ENCODE assay signal across 14 cellular contexts in the genomic region with DNA sequence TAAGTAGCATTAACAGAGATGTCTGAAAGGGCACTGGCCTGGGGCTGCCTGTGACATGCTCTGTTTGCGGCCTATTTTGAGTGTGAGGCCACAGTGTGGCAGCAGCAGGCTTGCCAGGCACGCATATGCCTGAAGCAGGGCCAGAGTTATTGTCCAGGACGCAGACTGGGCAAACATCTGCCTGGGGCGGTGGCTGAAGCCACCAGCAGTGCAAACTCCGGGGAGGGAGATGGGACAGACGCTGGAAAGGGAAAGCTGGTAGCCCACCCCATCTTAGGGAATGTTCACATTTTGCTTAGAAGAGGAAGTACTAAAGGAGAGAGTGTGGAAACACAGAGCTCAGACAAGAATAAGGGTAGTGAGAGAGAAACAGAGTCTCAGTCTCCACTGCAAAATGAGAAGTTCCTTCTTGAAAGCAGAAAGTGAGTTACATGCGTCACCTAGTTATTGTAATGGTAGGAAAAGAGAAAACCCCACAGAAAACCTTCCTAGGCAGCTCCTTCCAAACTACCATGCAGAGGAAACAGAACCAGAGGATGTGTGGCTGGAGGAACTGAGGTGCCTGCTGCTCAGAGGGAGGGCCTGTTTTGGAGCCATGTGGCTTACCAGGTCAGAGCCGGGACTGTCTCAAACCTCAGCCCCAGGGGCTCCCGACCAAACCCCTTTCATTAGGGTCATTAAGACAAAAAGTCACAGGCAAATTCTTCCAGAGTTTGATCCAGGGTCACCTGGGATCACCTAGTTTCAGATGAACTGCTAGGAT. TPM values are rescaled to one million over a fixed set of nuclear protein-coding genes. Genes with fewer than 3 reads are reported as not detected.
DNase-seq lines count a peak whose midpoint lies in the region; ATAC-seq and TF ChIP-seq lines count a peak whose summit lies in the region.
"Had no signal": no experiment of that assay in that cellular context is flagged by ENCODE, and none has a peak within 500 bp of the region (broad histone marks: within the 10 kb centered on the region; RNA-seq: fewer than 3 reads in every experiment).

No MANE protein-coding gene starts in this region.

- H4K8ac ChIP-seq in mesenchymal stem cell (ENCODE audit: low read length): no peak overlapping the region

- peaks cover 91% of the 10 kb centered on the region for H3K36me3 ChIP-seq in PC-9 (ENCODE audit: low read depth)
- H3K36me3 ChIP-seq in mesenchymal stem cell (ENCODE audit: control insufficient read depth in 1 of 2, insufficient read depth in 2 of 2, low read depth in 1 of 2, low read length in 2 of 2): peaks cover 82 to 97% of the 10 kb centered on the region in 2 experiments
- peaks cover 6 to 100% (median 37%) of the 10 kb centered on the region in 3 donors for H3K36me3 ChIP-seq in tibial nerve

- H4K91ac ChIP-seq in mesenchymal stem cell (ENCODE audit: low read length): no peak overlapping the region

- H2AFZ ChIP-seq in PC-9 (no peak overlapping the region), mesenchymal stem cell (ENCODE audit: low read depth, low read length) (no peak overlapping the region)

- no peak overlapping the region for H2AK5ac ChIP-seq in mesenchymal stem cell (ENCODE audit: low read length, severe bottlenecking)

- no peak overlapping the region for H2BK12ac ChIP-seq in mesenchymal stem cell (ENCODE audit: low read length in 2 of 2)

- no peaks in the 10 kb centered on the region for H3K9me3 Mint-ChIP-seq in activated T-cell treated with anti-CD3 and anti-CD28 coated beads, Interleukin-2, amount 50 U/mL, for 24 hours

- H3K27me3 ChIP-seq in PC-9 (ENCODE audit: insufficient read depth, low read depth) (no peaks in the 10 kb centered on the region), mesenchymal stem cell (ENCODE audit: control insufficient read depth in 1 of 2, insufficient read depth in 1 of 2, low read length in 2 of 2) (no peaks in the 10 kb centered on the region), tibial nerve (no peaks in the 10 kb centered on the region)
- H3K27me3 ChIP-seq: sigmoid colon had no signal

- TF ChIP-seq POLR2A in tibial nerve (IDR thresholded peaks at IDR 0.05): no peak

- peaks cover 15% of the 10 kb centered on the region for H3K79me1 ChIP-seq in mesenchymal stem cell (replicated peaks; ENCODE audit: low read length, poor library complexity, severe bottlenecking)

- H3K23ac ChIP-seq in mesenchymal stem cell (ENCODE audit: low read length in 2 of 2): no peak overlapping the region

- H3K4me2 ChIP-seq in PC-9 (no peak overlapping the region), mesenchymal stem cell (ENCODE audit: low read length, poor library complexity, severe bottlenecking) (no peak overlapping the region)

- peaks cover 17% of the 10 kb centered on the region for H3K4me1 ChIP-seq in PC-9 (replicated peaks; ENCODE audit: insufficient read depth)
- peaks cover 15% of the 10 kb centered on the region for H3K4me1 ChIP-seq in mesenchymal stem cell (ENCODE audit: control insufficient read depth, insufficient read depth, low read depth, low read length)
- H3K4me1 ChIP-seq in tibial nerve: no peaks in the 10 kb centered on the region
- H3K4me1 ChIP-seq: sigmoid colon had no signal

- H3K4me3 ChIP-seq in PC-9 (no peak overlapping the region), epithelial cell of esophagus (ENCODE audit: low read length) (no peak overlapping the region), mesenchymal stem cell (ENCODE audit: insufficient read depth in 1 of 2, low read depth in 1 of 2, low read length in 2 of 2) (no peak overlapping the region), tibial nerve (no peak overlapping the region)
- H3K4me3 ChIP-seq: lung, sigmoid colon had no signal

- H3K14ac ChIP-seq in mesenchymal stem cell (ENCODE audit: low read length in 2 of 2): no peak overlapping the region

- TF ChIP-seq CTCF in 22Rv1 (IDR thresholded peaks at IDR 0.05) (peak; percentile 29), PC-9 (conservative IDR thresholded peaks at IDR 0.05) (no peak), epithelial cell of esophagus (IDR thresholded peaks at IDR 0.05; ENCODE audit: insufficient read depth, low read depth, low read length, missing control alignments) (peak; percentile 47), tibial nerve (IDR thresholded peaks at IDR 0.05) (peak in 1 of 5 experiments; percentile 23)

- H3K9me3 ChIP-seq in PC-9 (ENCODE audit: insufficient read depth, low read depth) (0 out of 2 replicates have a peak, but pooled peaks cover 3% of the 10 kb centered on the region), mesenchymal stem cell (ENCODE audit: control insufficient read depth, low read length) (peaks cover 3% of the 10 kb centered on the region), tibial nerve (no peaks in the 10 kb centered on the region)
- H3K9me3 ChIP-seq: sigmoid colon had no signal

- no peak overlapping the region for H3K4ac ChIP-seq in mesenchymal stem cell (ENCODE audit: low read depth in 1 of 2, low read length in 2 of 2)

- CTCF ChIA-PET in PC-9 (lab: Charles Lee): no interaction called here

- no peak for TF ChIP-seq EP300 in tibial nerve (IDR thresholded peaks at IDR 0.05)

- ATAC-seq in GM19452 (IDR thresholded peaks at IDR 0.05; ENCODE audit: unreplicated experiment): no peak

- no peak overlapping the region for H2BK120ac ChIP-seq in mesenchymal stem cell (ENCODE audit: low read depth, low read length)

- peaks cover 41% of the 10 kb centered on the region for H3K79me2 ChIP-seq in PC-9 (ENCODE audit: low read depth)

- H3K27ac ChIP-seq in 22Rv1: no peak overlapping the region
- peak overlapping the region; percentile 49 for H3K27ac ChIP-seq in PC-9
- H3K27ac ChIP-seq in mesenchymal stem cell (ENCODE audit: low read length, poor library complexity, severe bottlenecking): peak overlapping the region; percentile 13
- H3K27ac ChIP-seq in tibial nerve: peak overlapping the region in 2 of 4 donors; percentile 30 to 64
- H3K27ac ChIP-seq: sigmoid colon had no signal

- POLR2A ChIA-PET in PC-9 (lab: Charles Lee; ENCODE audit: unreplicated experiment): no interaction called here

- no peak overlapping the region for H3K9ac ChIP-seq in mesenchymal stem cell (ENCODE audit: low read length)

- intact Hi-C loops in PC-9 (cut with micrococcal nuclease; ENCODE audit: unreplicated experiment): no loop called here

- H3K27me3 Mint-ChIP-seq in activated T-cell treated with anti-CD3 and anti-CD28 coated beads, Interleukin-2, amount 50 U/mL, for 24 hours: no peaks in the 10 kb centered on the region

- no peak overlapping the region for H3K4me3 Mint-ChIP-seq in activated T-cell treated with anti-CD3 and anti-CD28 coated beads, Interleukin-2, amount 50 U/mL, for 24 hours

- peaks cover 98% of the 10 kb centered on the region for H3K36me3 Mint-ChIP-seq in activated T-cell treated with anti-CD3 and anti-CD28 coated beads, Interleukin-2, amount 50 U/mL, for 24 hours (ENCODE audit: low read depth)

- no TSS peak for BruUV-seq in PC-9 (replicated peaks; lab: Mats Ljungman, UMichigan)

- no peaks in the 10 kb centered on the region for H3K4me1 Mint-ChIP-seq in activated T-cell treated with anti-CD3 and anti-CD28 coated beads, Interleukin-2, amount 50 U/mL, for 24 hours (ENCODE audit: low read depth)

- H3K9me2 ChIP-seq in PC-9 (ENCODE audit: insufficient read depth): no peaks in the 10 kb centered on the region

- no peak overlapping the region for H2BK5ac ChIP-seq in mesenchymal stem cell (ENCODE audit: low read depth, low read length, poor library complexity, severe bottlenecking)

- DNase-seq in PC-9 (peak in 1 of 2 experiments; percentile 21), epithelial cell of esophagus (ENCODE audit: low read depth) (peak; percentile 33), mesenchymal stem cell (no peak), tibial nerve (ENCODE audit: low spot score in 2 of 2) (no peak), DMS79 (lab: John Stamatoyannopoulos, UW) (no peak)
- DNase-seq in activated T-cell treated with anti-CD3 and anti-CD28 coated beads, Interleukin-2, amount 50 U/mL, for 24 hours: no peak
- DNase-seq: AML-193, GOT3, Karpas-422, NCI-H524, sigmoid colon had no signal

- H3F3A ChIP-seq in PC-9 (ENCODE audit: insufficient read depth, low read depth): peaks cover 100% of the 10 kb centered on the region

- no peaks in the 10 kb centered on the region; the same call in 1 of the 2 replicates for H4K20me1 ChIP-seq in PC-9 (ENCODE audit: insufficient read depth)

- no peak overlapping the region for H3K27ac Mint-ChIP-seq in activated T-cell treated with anti-CD3 and anti-CD28 coated beads, Interleukin-2, amount 50 U/mL, for 24 hours

- no peak overlapping the region for H3K18ac ChIP-seq in mesenchymal stem cell (ENCODE audit: low read depth in 1 of 2, low read length in 2 of 2)

- H2BK15ac ChIP-seq in mesenchymal stem cell (ENCODE audit: low read depth, poor library complexity, severe bottlenecking): no peak overlapping the region

- WGBS in mesenchymal stem cell: 89% methylated on average over 7 of the region's 9 CpGs
- 64 to 68% methylated on average over 9 of the region's 9 CpGs for WGBS in tibial nerve, 2 donors

RNA-seq across cellular contexts. Expression of a gene that starts 14.5 kb away (rescaled TPM):
- 1,009 and 1,328 TPM in 2 replicates for total RNA-seq in PC-9 (2021)
- polyA plus RNA-seq in mesenchymal stem cell (2013, experiment 1 of 2): 236 TPM
- 247 TPM for polyA plus RNA-seq in mesenchymal stem cell (2013, experiment 2 of 2)
- total RNA-seq in tibial nerve: 100 to 1,000 TPM; 106 to 183 (median 117) TPM
